ENCODE assay signal across 10 cellular contexts in genomic region chr19:4391701-4392543, GRCh38. TPM values are rescaled to one million over a fixed set of nuclear protein-coding genes. Genes with fewer than 3 reads are reported as not detected.
DNase-seq lines count a peak whose midpoint lies in the region; ATAC-seq, FAIRE-seq and TF ChIP-seq lines count a peak whose summit lies in the region.
"Had no signal": no experiment of that assay in that cellular context is flagged by ENCODE, and none has a peak within 500 bp of the region (broad histone marks: within the 10 kb centered on the region; RNA-seq: fewer than 3 reads in every experiment).

No MANE protein-coding gene starts in this region.

- DNase-seq in K562 (ENCODE audit: extremely low read depth in 1 of 4, low spot score in 3 of 4) = no peak
- DNase-seq in cardiac muscle cell (ENCODE audit: low read depth in 1 of 2, low spot score in 1 of 2) = peak in 1 of 2 donors; percentile 72
- peak; percentile 98 for DNase-seq in trophoblast cell
- no peak for DNase-seq in activated T-cell treated with anti-CD3 and anti-CD28 coated beads for 4 hours
- DNase-seq in activated naive CD4-positive, alpha-beta T cell treated with anti-CD3 and anti-CD28 coated beads for 36 hours = no peak
- no peak for DNase-seq in GM10248 (ENCODE audit: extremely low spot score)
- DNase-seq: stimulated activated CD4-positive, alpha-beta T cell treated with anti-CD3 and anti-CD28 coated beads, Interleukin-2, amount 100 ng/mL, for 24 hours had no signal

- H4K20me1 ChIP-seq in BLaER1 = peaks cover 99% of the 10 kb centered on the region
- peaks cover 63% of the 10 kb centered on the region for H4K20me1 ChIP-seq in K562 (replicated peaks; ENCODE audit: control insufficient read depth, insufficient read depth, low read length)

- TF ChIP-seq CTCF in K562 (IDR thresholded peaks at IDR 0.05 in 2 of 3, conservative IDR thresholded peaks at IDR 0.05 in 1 of 3; ENCODE audit: insufficient read depth in 2 of 3, low read depth in 1 of 3, low read length in 3 of 3) = no peak
- TF ChIP-seq CTCF in cardiac muscle cell (IDR thresholded peaks at IDR 0.05; ENCODE audit: low read depth, low read length) = no peak
- no peak for TF ChIP-seq CTCF in GM10248 (IDR thresholded peaks at IDR 0.05; ENCODE audit: control extremely low read depth, extremely low read depth, low read depth, missing control alignments)

- peak overlapping the region; percentile 71 for H4K91ac ChIP-seq in trophoblast cell (ENCODE audit: low read depth, low read length)

- intact Hi-C loops in K562 (cut with micrococcal nuclease) = no loop called here
- intact Hi-C loops in activated naive CD4-positive, alpha-beta T cell treated with anti-CD3 and anti-CD28 coated beads for 36 hours (cut with micrococcal nuclease) = no loop called here

- H3K27me3 ChIP-seq in BLaER1 = no peaks in the 10 kb centered on the region
- H3K27me3 ChIP-seq in K562 (ENCODE audit: control insufficient read depth in 2 of 2, insufficient read depth in 2 of 2, low read length in 2 of 2) = no peaks in the 10 kb centered on the region
- H3K27me3 ChIP-seq in cardiac muscle cell = no peaks in the 10 kb centered on the region
- H3K27me3 ChIP-seq in trophoblast cell (ENCODE audit: insufficient read depth, low read length) = no peaks in the 10 kb centered on the region

- no peak overlapping the region for H3K4me3 Mint-ChIP-seq in activated naive CD4-positive, alpha-beta T cell treated with anti-CD3 and anti-CD28 coated beads for 36 hours

- H3K27ac ChIP-seq in BLaER1 = no peak overlapping the region
- peak overlapping the region; percentile 16; the same call in 1 of the 3 replicates for H3K27ac ChIP-seq in K562 (ENCODE audit: extremely low read depth, low read depth, low read length)
- H3K27ac ChIP-seq in cardiac muscle cell = peak overlapping the region; percentile 96
- peak overlapping the region; percentile 70 for H3K27ac ChIP-seq in trophoblast cell (ENCODE audit: low read depth, low read length)

- in situ Hi-C loops in K562 (cut with MboI) = no loop called here

- peak overlapping the region; percentile 59; the same call in 1 of the 2 replicates for H3K4me2 ChIP-seq in BLaER1
- H3K4me2 ChIP-seq in K562 (ENCODE audit: insufficient read depth, low read length) = no peak overlapping the region; the same call in 1 of the 2 replicates
- H3K4me2 ChIP-seq in trophoblast cell (ENCODE audit: low read length) = peak overlapping the region; percentile 55

- WGBS in K562 (ENCODE audit: insufficient coverage, low coverage, missing lambda C conversion rate) = 83% methylated on average over 19 of the region's 22 CpGs
- no CpG with 5 or more reads among the region's 22 CpGs for WGBS in trophoblast cell (ENCODE audit: extremely low coverage, insufficient coverage, insufficient read length)

- peak overlapping the region; percentile 16 for H2BK12ac ChIP-seq in trophoblast cell (ENCODE audit: low read length)

- H2AK5ac ChIP-seq in trophoblast cell (ENCODE audit: low read length) = no peak overlapping the region

- H3K36me3 ChIP-seq in BLaER1 (peaks cover 67% of the 10 kb centered on the region), K562 (ENCODE audit: control insufficient read depth, insufficient read depth, low read length) (peaks cover 69% of the 10 kb centered on the region), cardiac muscle cell (peaks cover 2% of the 10 kb centered on the region), trophoblast cell (ENCODE audit: control insufficient read depth in 1 of 2, insufficient read depth in 2 of 2, low read length in 2 of 2) (peaks cover 15 to 32% of the 10 kb centered on the region in 2 experiments)

- CTCF ChIA-PET in K562 (lab: Yijun Ruan, JAX; ENCODE audit: low intra/inter-chr PET ratio) (no interaction called here), GM10248 (lab: Yijun Ruan, JAX) (interaction anchor here (2.4 kb wide), 1 partner anchor 9 kb away, joined by 14 read pairs; the partner anchor contains the start of gene SH3GL1)
- CTCF ChIA-PET in activated naive CD4-positive, alpha-beta T cell treated with anti-CD3 and anti-CD28 coated beads for 36 hours (lab: Charles Lee) = no interaction called here

- H4K12ac ChIP-seq in trophoblast cell (ENCODE audit: low read depth, low read length) = no peak overlapping the region

- H3K36me3 Mint-ChIP-seq in activated naive CD4-positive, alpha-beta T cell treated with anti-CD3 and anti-CD28 coated beads for 36 hours (ENCODE audit: low read depth) = peaks cover 10% of the 10 kb centered on the region

- H3K4me3 ChIP-seq in BLaER1 (no peak overlapping the region), K562 (no peak overlapping the region), cardiac muscle cell (no peak overlapping the region), trophoblast cell (ENCODE audit: low read depth, low read length) (no peak overlapping the region)

- no peak for TF ChIP-seq POLR2A in K562 (conservative IDR thresholded peaks at IDR 0.05)

- H3K18ac ChIP-seq in trophoblast cell (ENCODE audit: low read length) = peak overlapping the region; percentile 26

- no peaks in the 10 kb centered on the region for H3K9me3 Mint-ChIP-seq in activated naive CD4-positive, alpha-beta T cell treated with anti-CD3 and anti-CD28 coated beads for 36 hours

- POLR2A ChIA-PET in K562 (lab: Yijun Ruan, JAX) (interaction anchor here (0.7 to 2.1 kb wide), 3 partner anchors 14 to 48 kb away, joined by 3 to 11 read pairs (median 6); no protein-coding TSS in a partner anchor), GM10248 (lab: Yijun Ruan, JAX) (interaction anchor here (0.7 kb wide), 1 partner anchor 265 kb away, joined by 3 read pairs; no protein-coding TSS in a partner anchor)

- H3K4ac ChIP-seq in trophoblast cell (ENCODE audit: low read depth, low read length) = peak overlapping the region; percentile 32

- H3K79me1 ChIP-seq in trophoblast cell (ENCODE audit: low read length) = peaks cover 29% of the 10 kb centered on the region

- H4K8ac ChIP-seq in trophoblast cell (ENCODE audit: low read depth, low read length) = no peak overlapping the region

- H2BK120ac ChIP-seq in trophoblast cell (ENCODE audit: insufficient read depth, low read length, poor library complexity) = peak overlapping the region; percentile 27

- no peak for TF ChIP-seq EP300 in K562 (IDR thresholded peaks at IDR 0.05; ENCODE audit: low read length)

- no peak for ATAC-seq in K562
- ATAC-seq in HG03196 (IDR thresholded peaks at IDR 0.05; ENCODE audit: unreplicated experiment) = no peak
- ATAC-seq: activated CD4-positive, CD25-positive, alpha-beta regulatory T cell treated with anti-CD3 and anti-CD28 coated beads, Interleukin-2, amount 50 U/mL, for 24 hours had no signal

- H3K79me2 ChIP-seq in K562 (ENCODE audit: control insufficient read depth, insufficient read depth, low read length) = peaks cover 95% of the 10 kb centered on the region
- H3K79me2 ChIP-seq in trophoblast cell (ENCODE audit: control insufficient read depth, insufficient read depth, low read length, poor library complexity) = peaks cover 37% of the 10 kb centered on the region

- no peak for FAIRE-seq in K562 (lab: Jason Lieb, UNC)

- H3K9me3 ChIP-seq in BLaER1 (no peaks in the 10 kb centered on the region), K562 (replicated peaks; ENCODE audit: control insufficient read depth, insufficient read depth, low read depth, low read length) (no peaks in the 10 kb centered on the region), cardiac muscle cell (ENCODE audit: low read depth) (no peaks in the 10 kb centered on the region), trophoblast cell (ENCODE audit: insufficient read depth, low read depth, low read length) (no peaks in the 10 kb centered on the region)

- no peak for TF ChIP-seq RAD21 in K562 (CRISPR knock-in tag; conservative IDR thresholded peaks at IDR 0.05 in 1 of 2, IDR thresholded peaks at IDR 0.05 in 1 of 2)

- H2AFZ ChIP-seq in K562 (ENCODE audit: low read depth, low read length) = no peak overlapping the region
- no peak overlapping the region for H2AFZ ChIP-seq in trophoblast cell (ENCODE audit: insufficient read depth, low read length, poor library complexity)

- H3K9me1 ChIP-seq in K562 (ENCODE audit: control insufficient read depth, insufficient read depth, low read length) = peaks cover 11% of the 10 kb centered on the region

- BruUV-seq in K562 (replicated peaks; lab: Mats Ljungman, UMichigan) = no TSS peak

- H3K14ac ChIP-seq in trophoblast cell (ENCODE audit: low read length) = peak overlapping the region; percentile 10

- H3K4me1 ChIP-seq in BLaER1 = peaks cover 47% of the 10 kb centered on the region
- peaks cover 33 to 54% of the 10 kb centered on the region in 2 experiments for H3K4me1 ChIP-seq in K562 (replicated peaks in 1 of 2; ENCODE audit: control insufficient read depth in 2 of 2, insufficient read depth in 2 of 2, low read length in 2 of 2)
- peaks cover 55% of the 10 kb centered on the region for H3K4me1 ChIP-seq in cardiac muscle cell (ENCODE audit: low read depth)
- peaks cover 52 to 56% of the 10 kb centered on the region in 2 experiments for H3K4me1 ChIP-seq in trophoblast cell (ENCODE audit: control insufficient read depth in 1 of 2, insufficient read depth in 2 of 2, low read length in 2 of 2)

- H3K9ac ChIP-seq in BLaER1 (peak overlapping the region; percentile 44), K562 (ENCODE audit: insufficient read depth in 1 of 2, low read depth in 2 of 2, low read length in 2 of 2) (peak overlapping the region in 1 of 2 experiments; percentile 34; a peak in 2 of 4 replicates), trophoblast cell (ENCODE audit: low read length) (no peak overlapping the region)

- peaks cover 65% of the 10 kb centered on the region for H3K4me1 Mint-ChIP-seq in activated naive CD4-positive, alpha-beta T cell treated with anti-CD3 and anti-CD28 coated beads for 36 hours (ENCODE audit: low read depth)

- no peak overlapping the region for H3K27ac Mint-ChIP-seq in activated naive CD4-positive, alpha-beta T cell treated with anti-CD3 and anti-CD28 coated beads for 36 hours

- no peaks in the 10 kb centered on the region for H3K27me3 Mint-ChIP-seq in activated naive CD4-positive, alpha-beta T cell treated with anti-CD3 and anti-CD28 coated beads for 36 hours (ENCODE audit: low read depth)

- no peak overlapping the region for H3K23ac ChIP-seq in trophoblast cell (ENCODE audit: low read length)

- peak overlapping the region; percentile 15 for H2BK5ac ChIP-seq in trophoblast cell (ENCODE audit: low read depth, low read length, poor library complexity)

RNA-seq across cellular contexts. Expression of gene SH3GL1, which starts 8.4 kb away (rescaled TPM):
- total RNA-seq in K562 (2011; cell fraction: chromatin; rRNA removed; ENCODE audit: low replicate concordance) = 74.6 and 119 TPM in 2 replicates
- 59.7 and 60.0 TPM in 2 replicates for total RNA-seq in K562 (2011; cell fraction: nucleolus; rRNA removed)
- 58.7 and 78.3 TPM in 2 replicates for total RNA-seq in K562 (2011; cell fraction: nucleoplasm; rRNA removed)
- total RNA-seq in K562 (2014; rRNA removed) (48.0 and 60.1 TPM in 2 replicates), K562 (2014; rRNA removed; fragmentation: Illumina TruSeq; extraction: Trizol) (6.1 and 9.4 TPM in 2 replicates), K562 (2015; rRNA removed; fragmentation: Illumina TruSeq; extraction: Trizol) (28.6 and 29.1 TPM in 2 replicates), K562 (2021) (72.0 and 75.3 TPM in 2 replicates), cardiac muscle cell (87.2 and 97.9 TPM in 2 replicates)
- polyA plus RNA-seq in K562 (2011; rRNA removed) (25.7 and 44.0 TPM in 2 replicates), K562 (2014; fragmentation: Illumina TruSeq; extraction: Trizol) (25.5 and 57.0 TPM in 2 replicates), K562 (2014; fragmentation: Nextera tagmentation; extraction: Ambion mirVana) (1 to 10 TPM; 1.7 to 2.1 TPM), K562 (2014; rRNA removed) (58.5 and 64.7 TPM in 2 replicates), cardiac muscle cell (92.6 and 92.8 TPM in 2 replicates)
- 41.8 and 96.4 TPM in 2 replicates for polyA plus RNA-seq in K562 (2011; cell fraction: cytosol; rRNA removed)
- 68.2 and 94.2 TPM in 2 replicates for polyA plus RNA-seq in K562 (2011; cell fraction: nucleus; rRNA removed)
- 51.2 and 58.7 TPM in 2 replicates for polyA plus RNA-seq in K562 (2012)
- 8.2 and 13.7 TPM in 2 replicates for polyA minus RNA-seq in K562 (2011; rRNA and poly(A)+ RNA removed)
- 31.3 and 36.5 TPM in 2 replicates for polyA minus RNA-seq in K562 (2011; cell fraction: cytosol; rRNA and poly(A)+ RNA removed)
- 17.4 and 22.5 TPM in 2 replicates for polyA minus RNA-seq in K562 (2011; cell fraction: nucleus; rRNA and poly(A)+ RNA removed)
- 134 and 142 TPM in 2 replicates for polyA plus RNA-seq in trophoblast cell (2013)
- total RNA-seq in activated naive CD4-positive, alpha-beta T cell treated with anti-CD3 and anti-CD28 coated beads for 36 hours = 10 to 100 TPM; 31.7 to 32.1 TPM

RNA-seq across cellular contexts. Expression of gene CHAF1A, which starts 10.5 kb away (rescaled TPM):
- total RNA-seq in K562 (2011; cell fraction: chromatin; rRNA removed; ENCODE audit: low replicate concordance) = 122 and 169 TPM in 2 replicates
- total RNA-seq in K562 (2011; cell fraction: nucleolus; rRNA removed) = 101 and 121 TPM in 2 replicates
- total RNA-seq in K562 (2011; cell fraction: nucleoplasm; rRNA removed) = 83.4 and 88.4 TPM in 2 replicates
- total RNA-seq in K562 (2014; rRNA removed) (61.1 and 78.3 TPM in 2 replicates), K562 (2014; rRNA removed; fragmentation: Illumina TruSeq; extraction: Trizol) (32.5 and 42.6 TPM in 2 replicates), K562 (2015; rRNA removed; fragmentation: Illumina TruSeq; extraction: Trizol) (51.4 and 51.8 TPM in 2 replicates), K562 (2021) (78.6 and 86.9 TPM in 2 replicates), cardiac muscle cell (15.3 and 20.0 TPM in 2 replicates)
- polyA plus RNA-seq in K562 (2011; rRNA removed) (32.0 and 35.3 TPM in 2 replicates), K562 (2014; fragmentation: Illumina TruSeq; extraction: Trizol) (45.2 and 59.3 TPM in 2 replicates), K562 (2014; fragmentation: Nextera tagmentation; extraction: Ambion mirVana) (1 to 10 TPM; 1.6 to 2.1 TPM), K562 (2014; rRNA removed) (65.4 and 73.4 TPM in 2 replicates), cardiac muscle cell (19.7 and 38.9 TPM in 2 replicates)
- 33.8 and 95.9 TPM in 2 replicates for polyA plus RNA-seq in K562 (2011; cell fraction: cytosol; rRNA removed)
- 46.7 and 100 TPM in 2 replicates for polyA plus RNA-seq in K562 (2011; cell fraction: nucleus; rRNA removed)
- polyA plus RNA-seq in K562 (2012) = 65.6 and 65.8 TPM in 2 replicates
- 33.8 and 38.5 TPM in 2 replicates for polyA minus RNA-seq in K562 (2011; rRNA and poly(A)+ RNA removed)
- 43.1 and 61.4 TPM in 2 replicates for polyA minus RNA-seq in K562 (2011; cell fraction: cytosol; rRNA and poly(A)+ RNA removed)
- 35.1 and 42.1 TPM in 2 replicates for polyA minus RNA-seq in K562 (2011; cell fraction: nucleus; rRNA and poly(A)+ RNA removed)
- 27.6 and 28.9 TPM in 2 replicates for polyA plus RNA-seq in trophoblast cell (2013)
- 10 to 100 TPM; 57.3 to 65.1 TPM for total RNA-seq in activated naive CD4-positive, alpha-beta T cell treated with anti-CD3 and anti-CD28 coated beads for 36 hours

RNA-seq across cellular contexts. Expression of gene MPND, which starts 48.6 kb away (rescaled TPM):
- total RNA-seq in K562 (2011; cell fraction: chromatin; rRNA removed; ENCODE audit: low replicate concordance) = 6.5 and 16.7 TPM in 2 replicates
- 12.6 and 12.8 TPM in 2 replicates for total RNA-seq in K562 (2011; cell fraction: nucleolus; rRNA removed)
- total RNA-seq in K562 (2011; cell fraction: nucleoplasm; rRNA removed) = 6.2 and 6.5 TPM in 2 replicates
- total RNA-seq in K562 (2014; rRNA removed) (3.6 and 5.7 TPM in 2 replicates), K562 (2014; rRNA removed; fragmentation: Illumina TruSeq; extraction: Trizol) (1.5 and 1.9 TPM in 2 replicates), K562 (2015; rRNA removed; fragmentation: Illumina TruSeq; extraction: Trizol) (7.8 and 8.0 TPM in 2 replicates), K562 (2021) (14.0 and 16.2 TPM in 2 replicates), cardiac muscle cell (14.4 and 19.8 TPM in 2 replicates)
- polyA plus RNA-seq in K562 (2011; rRNA removed) (3.9 and 4.3 TPM in 2 replicates), K562 (2014; fragmentation: Illumina TruSeq; extraction: Trizol) (5.5 and 7.6 TPM in 2 replicates), K562 (2014; fragmentation: Nextera tagmentation; extraction: Ambion mirVana) (1 to 10 TPM in 1 of 2 experiments, under 1 TPM in 1; 0.25 to 1.3 TPM), K562 (2014; rRNA removed) (5.7 and 9.4 TPM in 2 replicates), cardiac muscle cell (19.2 and 24.3 TPM in 2 replicates)
- polyA plus RNA-seq in K562 (2011; cell fraction: cytosol; rRNA removed) = 4.7 and 8.9 TPM in 2 replicates
- polyA plus RNA-seq in K562 (2011; cell fraction: nucleus; rRNA removed) = 4.8 and 7.2 TPM in 2 replicates
- polyA plus RNA-seq in K562 (2012) = 13.5 and 16.5 TPM in 2 replicates
- 1.3 and 1.9 TPM in 2 replicates for polyA minus RNA-seq in K562 (2011; rRNA and poly(A)+ RNA removed)
- 8.7 and 9.4 TPM in 2 replicates for polyA minus RNA-seq in K562 (2011; cell fraction: cytosol; rRNA and poly(A)+ RNA removed)
- 3.2 and 4.0 TPM in 2 replicates for polyA minus RNA-seq in K562 (2011; cell fraction: nucleus; rRNA and poly(A)+ RNA removed)
- polyA plus RNA-seq in trophoblast cell (2013) = 13.8 and 15.3 TPM in 2 replicates
- 10 to 100 TPM; 16.3 to 18.6 TPM for total RNA-seq in activated naive CD4-positive, alpha-beta T cell treated with anti-CD3 and anti-CD28 coated beads for 36 hours

RNA-seq across cellular contexts. Expression of gene STAP2, which starts 53.3 kb away (rescaled TPM):
- 2.7 and 6.6 TPM in 2 replicates for total RNA-seq in K562 (2011; cell fraction: chromatin; rRNA removed; ENCODE audit: low replicate concordance)
- 8.7 and 10.8 TPM in 2 replicates for total RNA-seq in K562 (2011; cell fraction: nucleolus; rRNA removed)
- 4.0 and 6.0 TPM in 2 replicates for total RNA-seq in K562 (2011; cell fraction: nucleoplasm; rRNA removed)
- total RNA-seq in K562 (2014; rRNA removed) = 4.3 and 7.8 TPM in 2 replicates
- 2.3 and 3.9 TPM in 2 replicates for total RNA-seq in K562 (2014; rRNA removed; fragmentation: Illumina TruSeq; extraction: Trizol)
- total RNA-seq in K562 (2015; rRNA removed; fragmentation: Illumina TruSeq; extraction: Trizol) = 3.5 and 4.5 TPM in 2 replicates
- 5.7 and 8.2 TPM in 2 replicates for total RNA-seq in K562 (2021)
- 4.3 and 4.7 TPM in 2 replicates for polyA plus RNA-seq in K562 (2011; rRNA removed)
- 5.4 and 13.5 TPM in 2 replicates for polyA plus RNA-seq in K562 (2011; cell fraction: cytosol; rRNA removed)
- polyA plus RNA-seq in K562 (2011; cell fraction: nucleus; rRNA removed) = 5.6 and 10.5 TPM in 2 replicates
- 1.4 and 4.8 TPM in 2 replicates for polyA plus RNA-seq in K562 (2012)
- polyA plus RNA-seq in K562 (2014; fragmentation: Illumina TruSeq; extraction: Trizol) = 5.3 and 5.4 TPM in 2 replicates
- polyA plus RNA-seq in K562 (2014; fragmentation: Nextera tagmentation; extraction: Ambion mirVana) = 1 to 10 TPM; 1.2 to 3.6 TPM
- polyA plus RNA-seq in K562 (2014; rRNA removed) = 5.8 and 9.8 TPM in 2 replicates
- polyA minus RNA-seq in K562 (2011; rRNA and poly(A)+ RNA removed) = 1.2 and 3.1 TPM in 2 replicates
- 2.0 and 2.6 TPM in 2 replicates for polyA minus RNA-seq in K562 (2011; cell fraction: cytosol; rRNA and poly(A)+ RNA removed)
- 1.1 and 3.2 TPM in 2 replicates for polyA minus RNA-seq in K562 (2011; cell fraction: nucleus; rRNA and poly(A)+ RNA removed)
- 12.3 and 18.0 TPM in 2 replicates for total RNA-seq in cardiac muscle cell
- polyA plus RNA-seq in cardiac muscle cell = 18.7 and 20.3 TPM in 2 replicates
- 41.8 and 46.1 TPM in 2 replicates for polyA plus RNA-seq in trophoblast cell (2013)
- total RNA-seq in activated naive CD4-positive, alpha-beta T cell treated with anti-CD3 and anti-CD28 coated beads for 36 hours = 10 to 100 TPM in 1 of 2 experiments, 1 to 10 TPM in 1; 8.1 to 10.7 TPM

Comparison
In these comparisons a context has a peak if more than half of its experiments do, and no peak if none do; other contexts are left out.
1. DNase-seq: peak in trophoblast cell (2 of 2); none in K562 (0 of 4), activated T-cell treated with anti-CD3 and anti-CD28 coated beads for 4 hours (single experiment), activated naive CD4-positive, alpha-beta T cell treated with anti-CD3 and anti-CD28 coated beads for 36 hours (single experiment) and GM10248 (single experiment).